ENCODE assay signal across 12 cellular contexts in the genomic region with DNA sequence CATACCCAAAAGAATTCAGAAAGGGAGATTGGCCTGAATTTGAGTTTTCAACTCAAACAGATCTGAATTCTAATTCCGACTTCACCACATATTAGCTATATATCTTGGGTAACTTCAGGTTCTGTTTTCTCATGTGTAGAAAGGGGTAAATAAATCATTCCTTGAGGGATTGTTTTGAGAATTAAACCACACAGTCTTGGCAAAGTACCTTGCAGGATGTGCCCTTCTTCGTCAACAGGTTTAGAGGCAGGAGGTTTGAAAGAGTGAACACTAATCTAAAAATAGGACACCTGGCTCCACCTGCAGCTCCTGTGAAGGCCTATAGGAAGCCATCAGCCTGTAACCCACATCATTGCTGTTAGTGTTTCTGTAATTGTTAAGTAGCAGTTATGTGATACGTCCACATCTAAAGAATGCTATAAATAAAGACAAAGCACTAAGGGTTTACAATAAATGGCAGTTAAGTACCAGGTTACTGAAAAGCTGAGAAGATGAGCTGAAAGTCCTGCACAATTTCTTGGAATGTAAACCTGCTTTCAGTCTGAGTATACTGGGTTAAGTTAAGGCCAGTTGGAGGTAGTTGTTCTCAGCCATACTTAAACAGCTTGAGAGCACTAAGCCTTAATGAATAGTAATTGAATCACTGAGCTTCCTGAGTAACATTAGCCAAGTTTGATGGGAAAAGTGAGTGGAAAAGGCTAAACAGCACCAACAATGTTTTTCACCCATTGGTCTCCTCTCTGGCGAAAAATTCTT. TPM values are rescaled to one million over a fixed set of nuclear protein-coding genes. Genes with fewer than 3 reads are reported as not detected.
DNase-seq lines count a peak whose midpoint lies in the region; ATAC-seq and TF ChIP-seq lines count a peak whose summit lies in the region.
"Had no signal": no experiment of that assay in that cellular context is flagged by ENCODE, and none has a peak within 500 bp of the region (broad histone marks: within the 10 kb centered on the region; RNA-seq: fewer than 3 reads in every experiment).

No MANE protein-coding gene starts in this region.

- ATAC-seq in HG02981 (IDR thresholded peaks at IDR 0.05; ENCODE audit: unreplicated experiment) (no peak), HG03342 (IDR thresholded peaks at IDR 0.05; ENCODE audit: unreplicated experiment) (no peak)
- ATAC-seq: activated T-cell treated with anti-CD3 and anti-CD28 coated beads, Interleukin-2, amount 50 U/mL, for 4 hours; HepG2 had no signal

- no peaks in the 10 kb centered on the region; the same call in 1 of the 2 replicates for H3K27me3 Mint-ChIP-seq in HFFc6 (ENCODE audit: insufficient read depth)

- POLR2A ChIA-PET in OCI-LY7 (lab: Charles Lee): interaction anchor here (0.7 to 1.6 kb wide), 5 partner anchors 8 to 69 kb away, joined by 4 to 6 read pairs (median 4); no protein-coding TSS in a partner anchor

- no peaks in the 10 kb centered on the region for H3K79me2 ChIP-seq in OCI-LY7 (ENCODE audit: insufficient read depth, low read depth, low read length)

- H3K9me3 Mint-ChIP-seq in HFFc6: peaks cover 3% of the 10 kb centered on the region; the same call in 1 of the 2 replicates
- H3K9me3 Mint-ChIP-seq: activated T-cell treated with anti-CD3 and anti-CD28 coated beads, Interleukin-2, amount 50 U/mL, for 4 hours had no signal

- H3K4me2 ChIP-seq in OCI-LY7 (ENCODE audit: low read length): peak overlapping the region; percentile 11; the same call in 1 of the 2 replicates

- peak overlapping the region; percentile 49; the same call in 1 of the 2 replicates for H3K4me3 Mint-ChIP-seq in HFFc6
- H3K4me3 Mint-ChIP-seq: activated T-cell treated with anti-CD3 and anti-CD28 coated beads, Interleukin-2, amount 50 U/mL, for 4 hours had no signal

- H3K4me1 Mint-ChIP-seq in HFFc6 (ENCODE audit: low read depth): no peaks in the 10 kb centered on the region; the same call in none of the 2 replicates

- H3K36me3 Mint-ChIP-seq in HFFc6 (ENCODE audit: low read depth): peaks cover 23% of the 10 kb centered on the region; the same call in 1 of the 2 replicates

- H3K9me3 ChIP-seq in OCI-LY7 (ENCODE audit: low read length): no peaks in the 10 kb centered on the region

- no peaks in the 10 kb centered on the region for H3K9me2 ChIP-seq in OCI-LY7 (ENCODE audit: insufficient read depth, low read length)

- intact Hi-C loops in OCI-LY7 (cut with micrococcal nuclease; ENCODE audit: unreplicated experiment): no loop called here

- H3K4me3 ChIP-seq in OCI-LY7 (ENCODE audit: low read depth, low read length, poor library complexity, severe bottlenecking) (no peak overlapping the region), fibroblast of pulmonary artery (replicated peaks; ENCODE audit: low read depth, low read length) (peak overlapping the region; percentile 67), skin epidermis (peak overlapping the region in 2 of 7 experiments; percentile 1 to 45)

- H3K4me1 ChIP-seq in OCI-LY7 (ENCODE audit: insufficient read depth, low read length, poor library complexity, severe bottlenecking): peaks cover 5% of the 10 kb centered on the region

- TF ChIP-seq CTCF in HFFc6 (IDR thresholded peaks at IDR 0.05): no peak
- no peak for TF ChIP-seq CTCF in OCI-LY7 (conservative IDR thresholded peaks at IDR 0.05; ENCODE audit: low read length)
- no peak for TF ChIP-seq CTCF in fibroblast of pulmonary artery (IDR thresholded peaks at IDR 0.05; ENCODE audit: low read length, missing control alignments)

- no peaks in the 10 kb centered on the region for H3K36me3 ChIP-seq in OCI-LY7 (ENCODE audit: insufficient read depth, low read length)

- H2AFZ ChIP-seq in OCI-LY7 (ENCODE audit: low read length): no peak overlapping the region

- DNase-seq in HFFc6: no peak
- DNase-seq in OCI-LY7 (ENCODE audit: low spot score): peak; percentile 19
- DNase-seq in fibroblast of pulmonary artery (ENCODE audit: low read depth): no peak
- DNase-seq in GF-D8 (lab: John Stamatoyannopoulos, UW): no peak
- DNase-seq in amygdala (lab: John Stamatoyannopoulos, UW): no peak
- DNase-seq: activated T-cell treated with anti-CD3 and anti-CD28 coated beads, Interleukin-2, amount 50 U/mL, for 4 hours; NK-92 treated with Interleukin-12 subunit alpha and Interleukin-12 subunit beta, amount 100 ng/mL, for 24 hours had no signal

- no TSS peak for BruUV-seq in OCI-LY7 (replicated peaks; lab: Mats Ljungman, UMichigan)

- H3K27ac ChIP-seq in OCI-LY7 (ENCODE audit: low read depth, low read length, poor library complexity, severe bottlenecking) (no peak overlapping the region), skin epidermis (peak overlapping the region in 12 of 21 experiments; percentile 0 to 73 (median 36))

- CTCF ChIA-PET in OCI-LY7 (lab: Charles Lee; ENCODE audit: unreplicated experiment): no interaction called here

- no peaks in the 10 kb centered on the region for H4K20me1 ChIP-seq in OCI-LY7 (ENCODE audit: insufficient read depth, low read length)

- peak overlapping the region; percentile 88 for H3K27ac Mint-ChIP-seq in HFFc6

RNA-seq across cellular contexts. Expression of a gene that starts 6.0 kb away (rescaled TPM):
- total RNA-seq in HFFc6 (2021; fragmentation: NEBNext Ultra II Directional; extraction: Animal tissue kit (Norgen Biotek cat#: 25700)): 100 to 1,000 TPM; 326 to 388 (median 358) TPM
- total RNA-seq in OCI-LY7 (2014; rRNA removed; shearing (Covaris generic)): 0.15 and 0.63 TPM in 2 replicates
- 0.28 and 0.59 TPM in 2 replicates for total RNA-seq in OCI-LY7 (2022)
- total RNA-seq: HepG2; T-helper 2 cell treated with Interferon-gamma antibody and Interleukin-4, amounts not matched to agents 100 ng/mL and 5 ng/mL, for 36 hours had no signal

Comparison
In these comparisons a context has a peak if more than half of its experiments do, and no peak if none do; other contexts are left out.
1. RNA of a gene that starts 6.0 kb away (total RNA-seq): 326 to 388 TPM in HFFc6; 0.15 to 0.63 TPM in OCI-LY7; every median in the first group is over 100 times any median in the second.